Comparison of ENCODE assay signal across 10 cellular contexts in genomic region chr10:71232089-71232998, GRCh38. TPM values are rescaled to one million over a fixed set of nuclear protein-coding genes. Genes with fewer than 3 reads are reported as not detected.
DNase-seq lines count a peak whose midpoint lies in the region; TF ChIP-seq lines count a peak whose summit lies in the region.
"Had no signal": no experiment of that assay in that cellular context is flagged by ENCODE, and none has a peak within 500 bp of the region (broad histone marks: within the 10 kb centered on the region; RNA-seq: fewer than 3 reads in every experiment).

No MANE protein-coding gene starts in this region.

- H3K4me3 ChIP-seq in astrocyte of the spinal cord (ENCODE audit: low read depth, low read length) (no peak overlapping the region), skeletal muscle satellite cell (ENCODE audit: low read length) (no peak overlapping the region)

- no peak overlapping the region for H3K9ac ChIP-seq in skeletal muscle satellite cell (ENCODE audit: low read depth, low read length)

- no peaks in the 10 kb centered on the region for H3K36me3 ChIP-seq in skeletal muscle satellite cell (ENCODE audit: insufficient read depth, low read length)

- peaks cover 53% of the 10 kb centered on the region for H3K4me1 ChIP-seq in skeletal muscle satellite cell (ENCODE audit: control insufficient read depth, insufficient read depth, low read length)

- no peaks in the 10 kb centered on the region for H3K27me3 ChIP-seq in skeletal muscle satellite cell (ENCODE audit: control insufficient read depth, insufficient read depth, low read length)

- H3K9me3 ChIP-seq in skeletal muscle satellite cell (replicated peaks; ENCODE audit: low read length): no peaks in the 10 kb centered on the region

- in situ Hi-C loops in astrocyte of the spinal cord (cut with HindIII; ENCODE audit: low sequenced_read_pairs): no loop called here

- no peak for TF ChIP-seq CTCF in astrocyte of the spinal cord (IDR thresholded peaks at IDR 0.05; ENCODE audit: low read depth, low read length)

- peak; percentile 41 for DNase-seq in NCI-H1694 (lab: John Stamatoyannopoulos, UW)
- peak; percentile 52 for DNase-seq in astrocyte of the spinal cord (ENCODE audit: low read depth, low spot score)
- DNase-seq in hypothalamus (lab: John Stamatoyannopoulos, UW): peak; percentile 43 to 98 (median 91)
- no peak for DNase-seq in NCI-H1105 treated with DMSO at 0.1 percent for 48 hours (lab: John Stamatoyannopoulos, UW)
- DNase-seq in NCI-H1436 treated with DMSO at 0.1 percent for 48 hours (lab: John Stamatoyannopoulos, UW): no peak
- DNase-seq in activated gamma-delta T cell (lab: John Stamatoyannopoulos, UW): no peak
- DNase-seq in activated CD4-positive, alpha-beta T cell treated with anti-CD3 and anti-CD28 coated beads for 1 hour: no peak
- DNase-seq: activated CD8-positive, alpha-beta memory T cell treated with anti-CD3 and anti-CD28 coated beads for 24 hours; endodermal cell had no signal

- peak overlapping the region; percentile 37 for H3K4me2 ChIP-seq in skeletal muscle satellite cell (ENCODE audit: low read length)

RNA-seq across cellular contexts. Expression of gene UNC5B, which starts 20.0 kb away (rescaled TPM):
- total RNA-seq in skeletal muscle satellite cell (2012; rRNA removed): 15.0 and 15.3 TPM in 2 replicates

Comparison
In these comparisons a context has a peak if more than half of its experiments do, and no peak if none do; other contexts are left out.
1. DNase-seq: peak in NCI-H1694 (single experiment), astrocyte of the spinal cord (single experiment) and hypothalamus (51 of 51); none in NCI-H1105 treated with DMSO at 0.1 percent for 48 hours (single experiment), NCI-H1436 treated with DMSO at 0.1 percent for 48 hours (single experiment), activated gamma-delta T cell (single experiment) and activated CD4-positive, alpha-beta T cell treated with anti-CD3 and anti-CD28 coated beads for 1 hour (single experiment).